Comparison of ENCODE assay signal across 1 cellular context in the genomic region with DNA sequence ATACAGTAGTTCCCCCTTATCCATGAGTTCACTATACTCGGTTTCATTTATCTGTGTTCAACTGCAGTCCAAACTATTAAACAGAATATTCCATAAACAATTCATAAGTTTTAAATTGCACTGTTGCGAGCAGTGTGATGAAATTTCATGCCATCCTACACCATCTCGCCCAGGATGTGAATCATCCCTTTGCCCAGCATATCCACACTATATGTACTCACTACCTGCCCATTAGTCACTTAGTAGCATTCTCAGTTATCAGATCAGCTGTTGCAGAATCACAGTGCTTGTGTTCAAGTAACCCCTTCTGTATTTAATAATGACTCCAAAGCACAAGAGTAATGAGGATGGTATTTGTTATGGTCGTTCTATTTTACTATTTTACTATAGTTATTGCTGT.
TF ChIP-seq lines count a peak whose summit lies in the region.

No MANE protein-coding gene starts in this region.

TF ChIP-seq in H1, 55 proteins besides CTCF, POLR2A, EP300 and RAD21 (continued from another document):
- TF ChIP-seq CBX5 (IDR thresholded peaks at IDR 0.05; ENCODE audit: low read depth, low read length) (no peak), SP1 (IDR thresholded peaks at IDR 0.05; ENCODE audit: low read depth, low read length) (no peak)
